In genomic region chr3:178352300-178353021, GRCh38 we compare ENCODE assay signal across 9 cellular contexts.
DNase-seq lines count a peak whose midpoint lies in the region; ATAC-seq and TF ChIP-seq lines count a peak whose summit lies in the region.
"Had no signal": no experiment of that assay in that cellular context is flagged by ENCODE, and none has a peak within 500 bp of the region (broad histone marks: within the 10 kb centered on the region; RNA-seq: fewer than 3 reads in every experiment).

No MANE protein-coding gene starts in this region.

- H3K27ac ChIP-seq in fibroblast of lung (ENCODE audit: insufficient read depth, low read length), result peak overlapping the region; percentile 56

- DNase-seq in GM04503 (ENCODE audit: low read depth) (peak; percentile 87), NCI-H446 (lab: John Stamatoyannopoulos, UW) (peak; percentile 76 to 91), fibroblast of lung (ENCODE audit: low read depth in 2 of 2) (peak; percentile 78 to 90), osteocyte (ENCODE audit: extremely low spot score, unreplicated experiment) (no peak), activated gamma-delta T cell treated with Interleukin-2 at 50 U/mL for 16 hours (no peak), HUDEP-2 (lab: John Stamatoyannopoulos, UW; ENCODE audit: unreplicated experiment in 76 of 76) (no peak)
- DNase-seq: activated gamma-delta T cell had no signal

- peak overlapping the region; percentile 84 for H3K27ac Mint-ChIP-seq in osteocyte (ENCODE audit: unreplicated experiment)

- H3K4me1 ChIP-seq in fibroblast of lung (ENCODE audit: control insufficient read depth, extremely low read depth, insufficient read depth, low read length), result peaks cover 7% of the 10 kb centered on the region

- TF ChIP-seq CTCF in fibroblast of lung (conservative IDR thresholded peaks at IDR 0.05 in 1 of 2, IDR thresholded peaks at IDR 0.05 in 1 of 2; ENCODE audit: low read depth in 1 of 2, low read length in 2 of 2), result no peak
- TF ChIP-seq CTCF in osteocyte (IDR thresholded peaks at IDR 0.05), result no peak

- no peaks in the 10 kb centered on the region for H3K79me2 ChIP-seq in fibroblast of lung (ENCODE audit: control insufficient read depth, insufficient read depth, low read length)

- peak overlapping the region; percentile 30 for H3K4me3 Mint-ChIP-seq in osteocyte (ENCODE audit: unreplicated experiment)

- ATAC-seq in HG03571 (IDR thresholded peaks at IDR 0.05; ENCODE audit: unreplicated experiment) (no peak), GM21526 (IDR thresholded peaks at IDR 0.05; ENCODE audit: low FRiP score, unreplicated experiment) (no peak)

- H3K4me2 ChIP-seq in fibroblast of lung (ENCODE audit: extremely low read depth, insufficient read depth, low read length), result peak overlapping the region; percentile 58

- H3K36me3 ChIP-seq in fibroblast of lung (ENCODE audit: control insufficient read depth, insufficient read depth, low read length), result no peaks in the 10 kb centered on the region

- H3K27me3 ChIP-seq in fibroblast of lung (ENCODE audit: control insufficient read depth, insufficient read depth, low read length), result no peaks in the 10 kb centered on the region

- H3K9ac ChIP-seq in fibroblast of lung (ENCODE audit: insufficient read depth, low read length), result no peak overlapping the region

- H3K36me3 Mint-ChIP-seq in osteocyte (ENCODE audit: unreplicated experiment), result peaks cover 9% of the 10 kb centered on the region

- no peaks in the 10 kb centered on the region for H3K27me3 Mint-ChIP-seq in osteocyte (ENCODE audit: unreplicated experiment)

- H3K4me1 Mint-ChIP-seq in osteocyte (ENCODE audit: unreplicated experiment), result peaks cover 39% of the 10 kb centered on the region

- no peak overlapping the region for H3K4me3 ChIP-seq in fibroblast of lung (replicated peaks in 1 of 4; ENCODE audit: control extremely low read depth in 1 of 4, insufficient read depth in 1 of 4, low read depth in 3 of 4, low read length in 4 of 4)

- H3K9me3 Mint-ChIP-seq in osteocyte (ENCODE audit: unreplicated experiment), result peaks cover 9% of the 10 kb centered on the region

- no peak overlapping the region for H2AFZ ChIP-seq in fibroblast of lung (ENCODE audit: low read length)

- H3K9me3 ChIP-seq in fibroblast of lung (ENCODE audit: control insufficient read depth, insufficient read depth, low read depth, low read length), result no peaks in the 10 kb centered on the region

- H4K20me1 ChIP-seq in fibroblast of lung (ENCODE audit: control insufficient read depth, extremely low read depth, insufficient read depth, low read length), result no peaks in the 10 kb centered on the region

Comparison
In these comparisons a context has a peak if more than half of its experiments do, and no peak if none do; other contexts are left out.
1. DNase-seq: peak in GM04503 (single experiment), NCI-H446 (2 of 2) and fibroblast of lung (2 of 2); none in osteocyte (single experiment), activated gamma-delta T cell treated with Interleukin-2 at 50 U/mL for 16 hours (single experiment) and HUDEP-2 (0 of 76).